ENCODE assay signal across 8 cellular contexts in the genomic region with DNA sequence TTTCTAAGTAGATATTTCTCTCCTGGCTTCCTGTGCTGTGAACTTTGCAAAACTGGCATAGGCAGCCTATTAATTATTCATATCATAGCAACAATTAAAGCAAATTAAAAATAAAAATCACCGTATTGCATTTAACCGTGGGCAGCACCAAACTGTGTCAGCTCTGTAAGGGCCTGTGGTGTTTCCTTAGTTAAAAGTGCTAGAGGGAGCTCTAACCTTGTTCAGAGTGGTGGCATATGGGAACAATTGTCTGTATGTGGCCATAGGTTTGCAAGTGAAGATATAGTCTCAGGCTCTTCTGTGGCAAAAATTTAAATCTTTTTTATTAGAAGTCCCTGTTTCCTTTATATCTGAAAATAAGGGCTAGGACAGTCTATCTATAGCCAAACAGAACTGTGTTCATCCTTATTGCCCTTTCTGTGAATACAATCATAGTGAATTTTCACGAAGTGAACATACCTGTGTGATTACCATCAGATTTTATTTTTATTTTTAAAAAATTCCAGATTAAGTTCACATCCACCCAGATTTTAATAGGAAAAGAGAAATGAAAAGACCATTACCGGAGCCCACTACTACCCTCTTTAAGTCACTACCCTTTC.
DNase-seq lines count a peak whose midpoint lies in the region; ATAC-seq and TF ChIP-seq lines count a peak whose summit lies in the region.

No MANE protein-coding gene starts in this region.

- no peaks in the 10 kb centered on the region for H3K27me3 Mint-ChIP-seq in chondrocyte (ENCODE audit: low read depth)
- no peaks in the 10 kb centered on the region for H3K27me3 Mint-ChIP-seq in activated CD4-positive, alpha-beta T cell treated with anti-CD3 and anti-CD28 coated beads, Interleukin-2, amount 10 ng/mL, durations not matched to agents 24 days and 14 days

- H3K4me1 Mint-ChIP-seq in chondrocyte (ENCODE audit: low read depth), result peaks cover 8% of the 10 kb centered on the region
- peaks cover 2% of the 10 kb centered on the region for H3K4me1 Mint-ChIP-seq in activated CD4-positive, alpha-beta T cell treated with anti-CD3 and anti-CD28 coated beads, Interleukin-2, amount 10 ng/mL, durations not matched to agents 24 days and 14 days

- no peak for ATAC-seq in GM19467 (IDR thresholded peaks at IDR 0.05; ENCODE audit: unreplicated experiment)

- H3K36me3 Mint-ChIP-seq in chondrocyte (ENCODE audit: low read depth), result no peaks in the 10 kb centered on the region
- no peaks in the 10 kb centered on the region for H3K36me3 Mint-ChIP-seq in activated CD4-positive, alpha-beta T cell treated with anti-CD3 and anti-CD28 coated beads, Interleukin-2, amount 10 ng/mL, durations not matched to agents 24 days and 14 days (ENCODE audit: low read depth)

- intact Hi-C loops in activated CD4-positive, alpha-beta T cell treated with anti-CD3 and anti-CD28 coated beads, Interleukin-2, amount 10 ng/mL, durations not matched to agents 24 days and 14 days (cut with micrococcal nuclease), result no loop called here

- DNase-seq in NCI-H748 treated with DMSO at 0.1 percent for 48 hours (lab: John Stamatoyannopoulos, UW) (peak; percentile 4), NCI-H748 (lab: John Stamatoyannopoulos, UW; ENCODE audit: unreplicated experiment) (no peak), NCI-H446 treated with DMSO at 0.1 percent for 48 hours (lab: John Stamatoyannopoulos, UW) (peak; percentile 24), chondrocyte (ENCODE audit: low spot score) (no peak), retinal pigment epithelial cell (ENCODE audit: low read depth) (no peak), retina (no peak)
- no peak for DNase-seq in activated CD4-positive, alpha-beta T cell treated with anti-CD3 and anti-CD28 coated beads, Interleukin-2, amount 10 ng/mL, durations not matched to agents 24 days and 14 days

- no peak overlapping the region for H3K27ac Mint-ChIP-seq in chondrocyte (ENCODE audit: unreplicated experiment)
- no peak overlapping the region for H3K27ac Mint-ChIP-seq in activated CD4-positive, alpha-beta T cell treated with anti-CD3 and anti-CD28 coated beads, Interleukin-2, amount 10 ng/mL, durations not matched to agents 24 days and 14 days

- no peaks in the 10 kb centered on the region for H3K9me3 Mint-ChIP-seq in chondrocyte (ENCODE audit: low read depth)
- no peaks in the 10 kb centered on the region for H3K9me3 Mint-ChIP-seq in activated CD4-positive, alpha-beta T cell treated with anti-CD3 and anti-CD28 coated beads, Interleukin-2, amount 10 ng/mL, durations not matched to agents 24 days and 14 days

- H3K4me3 Mint-ChIP-seq in chondrocyte (ENCODE audit: unreplicated experiment), result no peak overlapping the region
- H3K4me3 Mint-ChIP-seq in activated CD4-positive, alpha-beta T cell treated with anti-CD3 and anti-CD28 coated beads, Interleukin-2, amount 10 ng/mL, durations not matched to agents 24 days and 14 days, result no peak overlapping the region

- H3K4me3 ChIP-seq in retinal pigment epithelial cell (ENCODE audit: low read length), result no peak overlapping the region

- TF ChIP-seq CTCF in chondrocyte (IDR thresholded peaks at IDR 0.05), result peak; percentile 69
- peak; percentile 51 for TF ChIP-seq CTCF in retinal pigment epithelial cell (conservative IDR thresholded peaks at IDR 0.05; ENCODE audit: low read depth, low read length)

Comparison
In these comparisons a context has a peak if more than half of its experiments do, and no peak if none do; other contexts are left out.
1. DNase-seq: peak in NCI-H748 treated with DMSO at 0.1 percent for 48 hours (single experiment) and NCI-H446 treated with DMSO at 0.1 percent for 48 hours (single experiment); none in NCI-H748 (single experiment), chondrocyte (single experiment), retinal pigment epithelial cell (single experiment), retina (single experiment) and activated CD4-positive, alpha-beta T cell treated with anti-CD3 and anti-CD28 coated beads, Interleukin-2, amount 10 ng/mL, durations not matched to agents 24 days and 14 days (single experiment).